ENCODE assay signal across 10 cellular contexts in genomic region chr10:127148933-127149220, GRCh38. TPM values are rescaled to one million over a fixed set of nuclear protein-coding genes. Genes with fewer than 3 reads are reported as not detected.
DNase-seq lines count a peak whose midpoint lies in the region; ATAC-seq and TF ChIP-seq lines count a peak whose summit lies in the region.
"Had no signal": no experiment of that assay in that cellular context is flagged by ENCODE, and none has a peak within 500 bp of the region (broad histone marks: within the 10 kb centered on the region; RNA-seq: fewer than 3 reads in every experiment).

No MANE protein-coding gene starts in this region.

- DNase-seq in GM03348 (ENCODE audit: low spot score) = peak; percentile 83
- peak; percentile 46 for DNase-seq in NCI-H226
- peak in 4 of 61 donors; percentile 24 to 33 (median 27) for DNase-seq in caudate nucleus (lab: John Stamatoyannopoulos, UW)
- DNase-seq in omental fat pad (ENCODE audit: low spot score) = no peak
- no peak for DNase-seq in substantia nigra (lab: John Stamatoyannopoulos, UW)
- no peak for DNase-seq in ascending aorta (ENCODE audit: low spot score in 2 of 2)
- DNase-seq: activated naive CD4-positive, alpha-beta T cell treated with anti-CD3 and anti-CD28 coated beads, Interleukin-2, amount 10 ng/mL, durations not matched to agents 7 days and 5 days; NCI-H1092 treated with DMSO at 0.1 percent for 48 hours had no signal

- TF ChIP-seq CTCF in omental fat pad (IDR thresholded peaks at IDR 0.05) (no peak), ascending aorta (IDR thresholded peaks at IDR 0.05) (no peak)

- intact Hi-C loops in ascending aorta (cut with DNase I) = no loop called here

- H3K4me3 ChIP-seq in ascending aorta = no peak overlapping the region

- peak overlapping the region; percentile 84 for H3K27ac ChIP-seq in caudate nucleus (ENCODE audit: low read depth, low read length)
- H3K27ac ChIP-seq in substantia nigra (ENCODE audit: low read depth, low read length, poor library complexity, severe bottlenecking) = no peak overlapping the region
- no peak overlapping the region for H3K27ac ChIP-seq in ascending aorta

- no peaks in the 10 kb centered on the region for H3K4me1 ChIP-seq in ascending aorta

- ATAC-seq in omental fat pad (ENCODE audit: low FRiP score) (peak; percentile 12), HG03457 (IDR thresholded peaks at IDR 0.05; ENCODE audit: unreplicated experiment) (no peak), GM21786 (IDR thresholded peaks at IDR 0.05; ENCODE audit: unreplicated experiment) (no peak)

- no peaks in the 10 kb centered on the region for H3K27me3 ChIP-seq in ascending aorta

- peaks cover 0 to 4% of the 10 kb centered on the region in 2 donors for H3K36me3 ChIP-seq in ascending aorta

- H3K9me3 ChIP-seq in ascending aorta = no peaks in the 10 kb centered on the region

RNA-seq across cellular contexts. Expression of gene INSYN2A, which starts 47.5 kb away (rescaled TPM):
- total RNA-seq in omental fat pad (under 1 TPM in 2 of 4 donors, not detected in 2; 0.19 to 0.48 TPM), ascending aorta (not detected)

Comparison
In these comparisons a context has a peak if more than half of its experiments do, and no peak if none do; other contexts are left out.
1. DNase-seq: peak in GM03348 (single experiment) and NCI-H226 (single experiment); none in omental fat pad (single experiment), substantia nigra (0 of 49) and ascending aorta (0 of 2).